8 cellular contexts compared by ENCODE assay signal in the genomic region with DNA sequence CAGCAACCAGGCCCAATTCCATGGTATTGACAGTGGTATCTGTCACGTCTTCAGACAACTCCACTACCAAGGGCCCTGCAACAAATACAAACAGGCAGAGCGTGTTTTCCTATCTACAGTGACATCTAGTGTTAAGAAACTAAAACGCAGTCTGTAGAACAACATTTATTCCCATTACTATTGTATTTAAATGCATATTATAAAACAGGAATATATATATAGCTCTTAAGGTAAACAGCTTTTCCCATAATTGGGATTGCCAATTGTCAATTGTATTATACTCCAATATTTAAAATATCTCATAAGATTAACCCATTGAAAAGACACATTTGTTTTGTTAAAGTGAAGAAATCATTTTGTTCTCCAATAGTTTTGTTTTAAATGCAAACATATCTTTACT.
DNase-seq lines count a peak whose midpoint lies in the region; ATAC-seq, FAIRE-seq and TF ChIP-seq lines count a peak whose summit lies in the region.

No MANE protein-coding gene starts in this region.

- H3K36me3 Mint-ChIP-seq in CD14-positive monocyte (peaks cover 0 to 9% of the 10 kb centered on the region in 2 donors), nephron (ENCODE audit: low read depth) (peaks cover 30% of the 10 kb centered on the region)

- no peak for DNase-seq in CD14-positive monocyte (ENCODE audit: low spot score)
- peak; percentile 75 for DNase-seq in Karpas-422
- DNase-seq in RCC 7860 (ENCODE audit: low spot score), result peak; percentile 23
- DNase-seq in T-helper 9 cell, result no peak

- no peak overlapping the region for H3K4me3 Mint-ChIP-seq in CD14-positive monocyte
- no peak overlapping the region for H3K4me3 Mint-ChIP-seq in nephron

- H3K27me3 ChIP-seq in Karpas-422 (ENCODE audit: low read length), result no peaks in the 10 kb centered on the region

- no peak overlapping the region for H3K4me3 ChIP-seq in Karpas-422 (ENCODE audit: low read length)

- H3K79me2 ChIP-seq in Karpas-422 (ENCODE audit: low read length), result no peaks in the 10 kb centered on the region

- peaks cover 0 to 1% (median 0%) of the 10 kb centered on the region in 3 donors for H3K27me3 Mint-ChIP-seq in CD14-positive monocyte (ENCODE audit: low read depth in 3 of 3)
- H3K27me3 Mint-ChIP-seq in nephron (ENCODE audit: low read depth), result no peaks in the 10 kb centered on the region

- intact Hi-C loops in CD14-positive monocyte (cut with micrococcal nuclease), result loop anchor here in 1 of 2 donors (5.0 kb wide), 1 partner anchor 769 kb away; no protein-coding TSS in a partner anchor

- H3K9me3 Mint-ChIP-seq in CD14-positive monocyte (no peaks in the 10 kb centered on the region), nephron (no peaks in the 10 kb centered on the region)

- peak; percentile 72 for FAIRE-seq in RCC 7860 (lab: Jason Lieb, UNC)

- no peaks in the 10 kb centered on the region for H4K20me1 ChIP-seq in Karpas-422 (ENCODE audit: insufficient read depth, low read depth, low read length)

- no peaks in the 10 kb centered on the region for H3K9me3 ChIP-seq in Karpas-422 (ENCODE audit: low read length)

- H3K4me1 Mint-ChIP-seq in CD14-positive monocyte (peaks cover 9% of the 10 kb centered on the region), nephron (peaks cover 30% of the 10 kb centered on the region)

- H3K36me3 ChIP-seq in Karpas-422 (ENCODE audit: insufficient read depth, low read length), result no peaks in the 10 kb centered on the region

- no peak overlapping the region for H2AFZ ChIP-seq in Karpas-422 (ENCODE audit: low read length)

- ATAC-seq in GM19035 (IDR thresholded peaks at IDR 0.05; ENCODE audit: unreplicated experiment) (peak; percentile 66), esophagus mucosa (peak; percentile 61), GM19397 (IDR thresholded peaks at IDR 0.05; ENCODE audit: unreplicated experiment) (no peak)

- H3K4me2 ChIP-seq in Karpas-422 (ENCODE audit: low read depth, low read length, poor library complexity, severe bottlenecking), result no peak overlapping the region

- no peaks in the 10 kb centered on the region; the same call in 1 of the 2 replicates for H3K4me1 ChIP-seq in Karpas-422 (ENCODE audit: low read length)

- H3K9me2 ChIP-seq in Karpas-422 (replicated peaks; ENCODE audit: insufficient read depth, low read length), result no peaks in the 10 kb centered on the region

- H3K27ac ChIP-seq in Karpas-422 (ENCODE audit: low read length), result no peak overlapping the region

- no peak overlapping the region for H3K9ac ChIP-seq in Karpas-422 (ENCODE audit: low read length)

- TF ChIP-seq CTCF in CD14-positive monocyte (IDR thresholded peaks at IDR 0.05) (peak; percentile 83), nephron (IDR thresholded peaks at IDR 0.05; ENCODE audit: unreplicated experiment in 3 of 3) (peak; percentile 51 to 80 (median 69))

- H3K27ac Mint-ChIP-seq in CD14-positive monocyte (no peak overlapping the region), nephron (peak overlapping the region; percentile 29 to 59 (median 36))

Comparison
In these comparisons a context has a peak if more than half of its experiments do, and no peak if none do; other contexts are left out.
1. DNase-seq: peak in Karpas-422 (single experiment) and RCC 7860 (single experiment); none in CD14-positive monocyte (single experiment) and T-helper 9 cell (single experiment).
2. H3K27ac Mint-ChIP-seq: peak in nephron (3 of 3); none in CD14-positive monocyte (0 of 7).